In genomic region chr13:73340069-73340468, GRCh38 we compare ENCODE assay signal across 27 cellular contexts.
"Had no signal": no experiment of that assay in that cellular context is flagged by ENCODE, and none has a peak within 500 bp of the region (broad histone marks: within the 10 kb centered on the region; RNA-seq: fewer than 3 reads in every experiment).

No MANE protein-coding gene starts in this region.

- H3K4me1 Mint-ChIP-seq: immature natural killer cell, memory B cell, neural progenitor cell had no signal

- H3K27ac ChIP-seq: dorsolateral prefrontal cortex, esophagus muscularis mucosa, heart right ventricle, lower lobe of right lung, neural progenitor cell, parathyroid adenoma, right lobe of liver, testis, tibial artery had no signal

- ATAC-seq: heart right ventricle; left ventricle myocardium superior; lower lobe of right lung; natural killer cell treated with Interleukin-12 subunit alpha and Interleukin-12 subunit beta and Interleukin-15 and Interleukin-18, amount 100 ng/mL, for 72 hours; right lobe of liver; stimulated activated effector memory CD8-positive, alpha-beta T cell treated with anti-CD3 and anti-CD28 coated beads, Interleukin-12 subunit alpha, Interleukin-12 subunit beta, amount 100 ng/mL, for 72 hours; stimulated activated naive CD8-positive, alpha-beta T cell treated with anti-CD3 and anti-CD28 coated beads, Interleukin-15, Interleukin-2, amounts not matched to agents 100 U/mL and 50 U/mL, for 24 hours had no signal

- H3K9me3 ChIP-seq: esophagus muscularis mucosa, heart right ventricle, lower lobe of right lung, right lobe of liver, testis, tibial artery had no signal

- DNase-seq: dorsolateral prefrontal cortex; effector CD4-positive, alpha-beta T cell; foreskin melanocyte; glutamatergic neuron; heart right ventricle; hypothalamus; immature natural killer cell; islet precursor cell; left ventricle myocardium superior; lower lobe of right lung; right lobe of liver; small intestine; stimulated activated CD4-positive, alpha-beta T cell treated with anti-CD3 and anti-CD28 coated beads, Interleukin-12 subunit alpha, Interleukin-12 subunit beta, amount 100 ng/mL, for 4 hours; stimulated activated CD4-positive, alpha-beta T cell treated with anti-CD3 and anti-CD28 coated beads, Interleukin-2, amount 100 ng/mL, for 24 hours; stimulated activated CD4-positive, alpha-beta T cell treated with anti-CD3 and anti-CD28 coated beads, Interleukin-4, amount 100 ng/mL, for 24 hours; stimulated activated naive CD8-positive, alpha-beta T cell treated with anti-CD3 and anti-CD28 coated beads, Interleukin-15, Interleukin-2, amounts not matched to agents 100 U/mL and 50 U/mL, for 24 hours; substantia nigra; testis; tibial artery had no signal

- H3K36me3 ChIP-seq: esophagus muscularis mucosa, heart right ventricle, lower lobe of right lung, neural progenitor cell, right lobe of liver, tibial artery had no signal

- H3K4me3 ChIP-seq: dorsolateral prefrontal cortex, esophagus muscularis mucosa, heart right ventricle, lower lobe of right lung, neural progenitor cell, right lobe of liver, testis, tibial artery had no signal

- H3K27me3 ChIP-seq: dorsolateral prefrontal cortex, esophagus muscularis mucosa, heart right ventricle, neural progenitor cell, right lobe of liver, testis, tibial artery had no signal

- H3K27ac Mint-ChIP-seq: immature natural killer cell; memory B cell; natural killer cell treated with Interleukin-12 subunit alpha and Interleukin-12 subunit beta and Interleukin-15 and Interleukin-18, amount 100 ng/mL, for 72 hours; neural progenitor cell; progenitor cell of endocrine pancreas; stimulated activated effector memory CD8-positive, alpha-beta T cell treated with anti-CD3 and anti-CD28 coated beads, Interleukin-12 subunit alpha, Interleukin-12 subunit beta, amount 100 ng/mL, for 72 hours; type B pancreatic cell had no signal

- H3K27me3 Mint-ChIP-seq: memory B cell; natural killer cell treated with Interleukin-12 subunit alpha and Interleukin-12 subunit beta and Interleukin-15 and Interleukin-18, amount 100 ng/mL, for 72 hours; progenitor cell of endocrine pancreas; type B pancreatic cell had no signal

- H3K9me3 Mint-ChIP-seq: memory B cell; natural killer cell treated with Interleukin-12 subunit alpha and Interleukin-12 subunit beta and Interleukin-15 and Interleukin-18, amount 100 ng/mL, for 72 hours; neural progenitor cell; stimulated activated effector memory CD8-positive, alpha-beta T cell treated with anti-CD3 and anti-CD28 coated beads, Interleukin-12 subunit alpha, Interleukin-12 subunit beta, amount 100 ng/mL, for 72 hours; type B pancreatic cell had no signal

- H3K4me3 Mint-ChIP-seq: immature natural killer cell; memory B cell; natural killer cell treated with Interleukin-12 subunit alpha and Interleukin-12 subunit beta and Interleukin-15 and Interleukin-18, amount 100 ng/mL, for 72 hours; neural progenitor cell; stimulated activated effector memory CD8-positive, alpha-beta T cell treated with anti-CD3 and anti-CD28 coated beads, Interleukin-12 subunit alpha, Interleukin-12 subunit beta, amount 100 ng/mL, for 72 hours; type B pancreatic cell had no signal

- H3K36me3 Mint-ChIP-seq: immature natural killer cell; memory B cell; natural killer cell treated with Interleukin-12 subunit alpha and Interleukin-12 subunit beta and Interleukin-15 and Interleukin-18, amount 100 ng/mL, for 72 hours; neural progenitor cell; stimulated activated effector memory CD8-positive, alpha-beta T cell treated with anti-CD3 and anti-CD28 coated beads, Interleukin-12 subunit alpha, Interleukin-12 subunit beta, amount 100 ng/mL, for 72 hours; type B pancreatic cell had no signal

- H3K4me1 ChIP-seq: esophagus muscularis mucosa, heart right ventricle, lower lobe of right lung, neural progenitor cell, parathyroid adenoma, testis, tibial artery had no signal
